Comparison of ENCODE assay signal across 8 cellular contexts in genomic region chr21:45556645-45557601, GRCh38. TPM values are rescaled to one million over a fixed set of nuclear protein-coding genes. Genes with fewer than 3 reads are reported as not detected.
A peak's percentile ranks its signal among the peaks of the same experiment; 100 is the strongest.
DNase-seq lines count a peak whose midpoint lies in the region; ATAC-seq and TF ChIP-seq lines count a peak whose summit lies in the region.

No MANE protein-coding gene starts in this region.

- H3K27ac ChIP-seq in heart right ventricle (peak overlapping the region in 1 of 10 donors; percentile 87), VCaP (peak overlapping the region; percentile 98), right lobe of liver (peak overlapping the region in 1 of 3 donors; percentile 93), upper lobe of right lung (peak overlapping the region; percentile 75)

- H3K9me3 ChIP-seq in heart right ventricle: no peaks in the 10 kb centered on the region
- no peaks in the 10 kb centered on the region for H3K9me3 ChIP-seq in right lobe of liver
- no peaks in the 10 kb centered on the region for H3K9me3 ChIP-seq in upper lobe of right lung

- peak in 1 of 2 donors; percentile 29 for ATAC-seq in left cardiac atrium
- no peak for ATAC-seq in heart right ventricle
- peak; percentile 37 to 66 (median 65) for ATAC-seq in right lobe of liver
- peak; percentile 20 for ATAC-seq in upper lobe of right lung
- no peak for ATAC-seq in GM19023 (IDR thresholded peaks at IDR 0.05; ENCODE audit: unreplicated experiment)

- no peak overlapping the region for H3K4me3 ChIP-seq in heart right ventricle
- H3K4me3 ChIP-seq in right lobe of liver: peak overlapping the region in 1 of 3 donors; percentile 60
- H3K4me3 ChIP-seq in upper lobe of right lung: no peak overlapping the region

- H3K36me3 ChIP-seq in heart right ventricle (no peaks in the 10 kb centered on the region), right lobe of liver (no peaks in the 10 kb centered on the region), upper lobe of right lung (no peaks in the 10 kb centered on the region)

- H3K27me3 ChIP-seq in heart right ventricle (peaks cover 0 to 25% (median 7%) of the 10 kb centered on the region in 7 donors), right lobe of liver (no peaks in the 10 kb centered on the region), upper lobe of right lung (no peaks in the 10 kb centered on the region)

- DNase-seq in left cardiac atrium (peak; percentile 25), heart right ventricle (no peak), right lobe of liver (peak; percentile 66 to 93 (median 90)), upper lobe of right lung (peak; percentile 71), COR-L47 (lab: John Stamatoyannopoulos, UW) (no peak), ecto neural progenitor cell (ENCODE audit: low spot score) (no peak)

- intact Hi-C loops in left cardiac atrium (cut with DNase I) (loop anchor here (2.0 to 5.0 kb wide), 3 partner anchors 40 to 365 kb away; no protein-coding TSS in a partner anchor), heart right ventricle (cut with DNase I) (loop anchor here in 9 of 10 donors (1.0 to 10.0 kb wide), 8 partner anchors 35 to 368 kb away; no protein-coding TSS in a partner anchor), right lobe of liver (cut with DNase I) (loop anchor here (5.0 kb wide), 2 partner anchors 40 to 265 kb away; no protein-coding TSS in a partner anchor), upper lobe of right lung (cut with DNase I) (loop anchor here (10.0 kb wide), 1 partner anchor 268 kb away; no protein-coding TSS in a partner anchor)

- 82 to 84% methylated on average over 32 to 33 of the region's 33 CpGs for WGBS in heart right ventricle, 2 donors
- 58% methylated on average over 2 of the region's 33 CpGs for WGBS in right lobe of liver (ENCODE audit: insufficient coverage, low coverage, low lambda C conversion rate, missing lambda C conversion rate)

- no peak for TF ChIP-seq POLR2A in right lobe of liver (IDR thresholded peaks at IDR 0.05)

- H3K4me1 ChIP-seq in heart right ventricle (peaks cover 0 to 24% (median 6%) of the 10 kb centered on the region in 9 donors), right lobe of liver (peaks cover 0 to 8% (median 4%) of the 10 kb centered on the region in 4 donors), upper lobe of right lung (peaks cover under 1% of the 10 kb centered on the region)

- no peak for TF ChIP-seq CTCF in heart right ventricle (IDR thresholded peaks at IDR 0.05)
- no peak for TF ChIP-seq CTCF in VCaP (conservative IDR thresholded peaks at IDR 0.05)
- TF ChIP-seq CTCF in right lobe of liver (IDR thresholded peaks at IDR 0.05): no peak
- TF ChIP-seq CTCF in upper lobe of right lung (IDR thresholded peaks at IDR 0.05): no peak

RNA-seq across cellular contexts. Expression of gene SLC19A1, which starts 14.7 kb away (rescaled TPM):
- 1 to 10 TPM; 5.4 to 8.6 TPM for total RNA-seq in left cardiac atrium
- 1 to 10 TPM; 1.5 to 8.5 (median 3.5) TPM for total RNA-seq in heart right ventricle
- 1 to 10 TPM; 3.8 to 7.2 TPM for polyA plus RNA-seq in heart right ventricle
- 10 to 100 TPM in 4 of 6 experiments, 1 to 10 TPM in 2; 4.5 to 24.5 (median 15.7) TPM for total RNA-seq in right lobe of liver
- total RNA-seq in upper lobe of right lung: 39.3 TPM

Comparison
In these comparisons a context has a peak if more than half of its experiments do, and no peak if none do; other contexts are left out.
1. DNase-seq: peak in left cardiac atrium (single experiment), right lobe of liver (3 of 3) and upper lobe of right lung (single experiment); none in heart right ventricle (0 of 2), COR-L47 (single experiment) and ecto neural progenitor cell (single experiment).
2. ATAC-seq: peak in right lobe of liver (4 of 4) and upper lobe of right lung (single experiment); none in heart right ventricle (0 of 8) and GM19023 (single experiment).